8 cellular contexts compared by ENCODE assay signal in genomic region chr6:127119361-127120108, GRCh38. TPM values are rescaled to one million over a fixed set of nuclear protein-coding genes. Genes with fewer than 3 reads are reported as not detected.
A peak's percentile ranks its signal among the peaks of the same experiment; 100 is the strongest.
DNase-seq lines count a peak whose midpoint lies in the region; ATAC-seq and TF ChIP-seq lines count a peak whose summit lies in the region.

No MANE protein-coding gene starts in this region.

- H3K4me3 ChIP-seq in rectal smooth muscle tissue (ENCODE audit: low read length), result peak overlapping the region; percentile 67

- H3K9ac ChIP-seq in rectal smooth muscle tissue (ENCODE audit: low read length), result no peak overlapping the region

- peaks cover 0 to 5% of the 10 kb centered on the region in 2 donors for H3K4me1 Mint-ChIP-seq in natural killer cell treated with Interleukin-12 subunit alpha and Interleukin-12 subunit beta and Interleukin-15 and Interleukin-18, amount 100 ng/mL, for 72 hours (ENCODE audit: low read depth in 2 of 2)
- peaks cover 6 to 11% of the 10 kb centered on the region in 2 donors for H3K4me1 Mint-ChIP-seq in natural killer cell

- peak in 1 of 2 donors; percentile 50 for ATAC-seq in natural killer cell treated with Interleukin-12 subunit alpha and Interleukin-12 subunit beta and Interleukin-15 and Interleukin-18, amount 100 ng/mL, for 72 hours
- no peak for ATAC-seq in natural killer cell
- peak; percentile 32 for ATAC-seq in HG03025 (IDR thresholded peaks at IDR 0.05; ENCODE audit: low FRiP score, unreplicated experiment)

- no peak overlapping the region for H3K27ac ChIP-seq in rectal smooth muscle tissue (ENCODE audit: low read depth, low read length)

- H3K36me3 Mint-ChIP-seq in natural killer cell treated with Interleukin-12 subunit alpha and Interleukin-12 subunit beta and Interleukin-15 and Interleukin-18, amount 100 ng/mL, for 72 hours, result no peaks in the 10 kb centered on the region
- peaks cover 6% of the 10 kb centered on the region for H3K36me3 Mint-ChIP-seq in natural killer cell

- intact Hi-C loops in natural killer cell (cut with micrococcal nuclease), result no loop called here

- peaks cover 46 to 78% of the 10 kb centered on the region in 2 donors for H3K27me3 Mint-ChIP-seq in natural killer cell treated with Interleukin-12 subunit alpha and Interleukin-12 subunit beta and Interleukin-15 and Interleukin-18, amount 100 ng/mL, for 72 hours
- H3K27me3 Mint-ChIP-seq in natural killer cell (ENCODE audit: low read depth in 2 of 2), result peaks cover 47 to 69% of the 10 kb centered on the region in 2 donors

- no peaks in the 10 kb centered on the region for H3K9me3 Mint-ChIP-seq in natural killer cell treated with Interleukin-12 subunit alpha and Interleukin-12 subunit beta and Interleukin-15 and Interleukin-18, amount 100 ng/mL, for 72 hours
- no peaks in the 10 kb centered on the region for H3K9me3 Mint-ChIP-seq in natural killer cell

- peak overlapping the region; percentile 20 for H3K4me3 Mint-ChIP-seq in natural killer cell treated with Interleukin-12 subunit alpha and Interleukin-12 subunit beta and Interleukin-15 and Interleukin-18, amount 100 ng/mL, for 72 hours
- no peak overlapping the region for H3K4me3 Mint-ChIP-seq in natural killer cell

- no peaks in the 10 kb centered on the region for H3K36me3 ChIP-seq in rectal smooth muscle tissue (ENCODE audit: control insufficient read depth, insufficient read depth, low read length)

- no peak overlapping the region for H3K27ac Mint-ChIP-seq in natural killer cell treated with Interleukin-12 subunit alpha and Interleukin-12 subunit beta and Interleukin-15 and Interleukin-18, amount 100 ng/mL, for 72 hours
- no peak overlapping the region for H3K27ac Mint-ChIP-seq in natural killer cell

- no peak for TF ChIP-seq CTCF in natural killer cell (IDR thresholded peaks at IDR 0.05)

- H3K27me3 ChIP-seq in rectal smooth muscle tissue (ENCODE audit: control insufficient read depth, insufficient read depth, low read length), result peaks cover 12% of the 10 kb centered on the region

- peaks cover 7% of the 10 kb centered on the region for H3K4me1 ChIP-seq in rectal smooth muscle tissue (ENCODE audit: control insufficient read depth, insufficient read depth, low read length)

- DNase-seq in natural killer cell treated with Interleukin-12 subunit alpha and Interleukin-12 subunit beta and Interleukin-15 and Interleukin-18, amount 100 ng/mL, for 72 hours (ENCODE audit: low spot score), result no peak
- no peak for DNase-seq in natural killer cell
- peak; percentile 16 to 25 for DNase-seq in activated CD4-positive, alpha-beta T cell treated with anti-CD3 and anti-CD28 coated beads, Interleukin-2, amount 50 U/mL, for 48 hours
- DNase-seq in germinal center (ENCODE audit: low spot score), result peak; percentile 22
- no peak for DNase-seq in midbrain (lab: John Stamatoyannopoulos, UW)
- DNase-seq in HUDEP-2 (lab: John Stamatoyannopoulos, UW; ENCODE audit: unreplicated experiment in 76 of 76), result no peak

RNA-seq across cellular contexts. Expression of gene RSPO3, which starts 1.1 kb away (rescaled TPM):
- total RNA-seq in natural killer cell treated with Interleukin-12 subunit alpha and Interleukin-12 subunit beta and Interleukin-15 and Interleukin-18, amount 100 ng/mL, for 72 hours, result not detected
- not detected for total RNA-seq in natural killer cell

Comparison
In these comparisons a context has a peak if more than half of its experiments do, and no peak if none do; other contexts are left out.
1. DNase-seq: peak in activated CD4-positive, alpha-beta T cell treated with anti-CD3 and anti-CD28 coated beads, Interleukin-2, amount 50 U/mL, for 48 hours (2 of 2) and germinal center (single experiment); none in natural killer cell treated with Interleukin-12 subunit alpha and Interleukin-12 subunit beta and Interleukin-15 and Interleukin-18, amount 100 ng/mL, for 72 hours (single experiment), natural killer cell (single experiment), midbrain (single experiment) and HUDEP-2 (0 of 76).